11 cellular contexts compared by ENCODE assay signal in the genomic region with DNA sequence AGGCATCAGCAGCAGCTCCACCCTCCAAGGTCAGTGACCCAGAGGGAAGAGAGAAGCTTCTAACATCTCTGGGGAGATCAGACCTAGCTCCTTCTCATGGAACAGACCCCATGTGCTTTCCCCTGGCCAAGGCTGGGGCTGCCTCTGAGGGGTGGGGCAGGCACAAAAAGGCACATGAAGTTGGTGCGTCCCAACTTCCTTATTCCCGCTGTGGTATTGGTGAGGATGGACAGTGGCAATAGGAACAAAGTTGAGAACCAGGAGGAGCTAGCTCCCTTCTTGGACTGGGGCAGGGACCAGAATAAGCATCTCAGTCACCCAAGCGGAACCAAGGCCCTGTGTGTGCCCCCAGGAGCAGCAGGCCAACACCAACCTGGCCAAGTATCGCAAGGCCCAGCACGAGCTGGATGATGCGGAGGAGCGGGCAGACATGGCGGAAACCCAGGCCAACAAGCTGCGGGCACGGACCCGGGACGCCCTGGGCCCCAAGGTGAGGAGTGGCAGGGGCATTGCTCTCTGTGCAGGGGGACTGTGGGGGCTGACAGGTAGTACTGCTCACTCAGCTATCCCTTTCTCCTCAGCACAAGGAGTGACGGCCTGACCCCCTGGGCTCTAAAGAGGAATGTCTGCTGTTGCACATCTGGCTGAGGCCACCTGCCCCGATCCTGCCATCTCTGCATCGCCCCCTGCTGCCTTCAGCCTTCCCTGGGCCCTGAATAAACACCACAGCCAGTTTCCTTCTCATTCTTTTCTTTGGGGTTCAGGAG. TPM values are rescaled to one million over a fixed set of nuclear protein-coding genes. Genes with fewer than 3 reads are reported as not detected.
DNase-seq lines count a peak whose midpoint lies in the region; ATAC-seq, FAIRE-seq and TF ChIP-seq lines count a peak whose summit lies in the region.
"Had no signal": no experiment of that assay in that cellular context is flagged by ENCODE, and none has a peak within 500 bp of the region (broad histone marks: within the 10 kb centered on the region; RNA-seq: fewer than 3 reads in every experiment).

No MANE protein-coding gene starts in this region.

- H3K4me2 ChIP-seq in HCT116 (ENCODE audit: low read length) (no peak overlapping the region), K562 (ENCODE audit: insufficient read depth, low read length) (no peak overlapping the region)

- H3K36me3 ChIP-seq in BE2C (peaks cover 57% of the 10 kb centered on the region), HCT116 (ENCODE audit: control insufficient read depth in 1 of 2, insufficient read depth in 2 of 2, low read length in 2 of 2) (peaks cover 10 to 20% of the 10 kb centered on the region in 2 experiments; a peak in 3 of 4 replicates), K562 (ENCODE audit: control insufficient read depth, insufficient read depth, low read length) (peaks cover 90% of the 10 kb centered on the region; the same call in 2 of the 3 replicates)

- H3K9ac ChIP-seq in HCT116 (ENCODE audit: low read length) (no peak overlapping the region), K562 (ENCODE audit: insufficient read depth in 1 of 2, low read depth in 2 of 2, low read length in 2 of 2) (no peak overlapping the region)

- H3K9me1 ChIP-seq in K562 (ENCODE audit: control insufficient read depth, insufficient read depth, low read length) = no peaks in the 10 kb centered on the region

- no peaks in the 10 kb centered on the region for H3K9me2 ChIP-seq in HCT116 (ENCODE audit: insufficient read depth)

- H3K79me2 ChIP-seq in HCT116 (ENCODE audit: insufficient read depth, low read length) = no peaks in the 10 kb centered on the region
- H3K79me2 ChIP-seq in K562 (ENCODE audit: control insufficient read depth, insufficient read depth, low read length) = no peaks in the 10 kb centered on the region

- no peak overlapping the region for H3K4me3 ChIP-seq in BE2C (ENCODE audit: low read depth, low read length)
- H3K4me3 ChIP-seq in HCT116 (replicated peaks in 1 of 2; ENCODE audit: low read depth in 1 of 2, low read length in 2 of 2) = no peak overlapping the region
- no peak overlapping the region for H3K4me3 ChIP-seq in K562

- FAIRE-seq in K562 (lab: Jason Lieb, UNC) = no peak

- RAD21 ChIA-PET in HCT116 (lab: Charles Lee; ENCODE audit: low non-redundant PET in 1 of 2, low total read pairs in 2 of 2, uncharacterized antibody in 2 of 2, unreplicated experiment in 2 of 2) = interaction anchor here (1.0 to 1.6 kb wide), 3 partner anchors 128 kb away, joined by 3 to 8 read pairs (median 5); no protein-coding TSS in a partner anchor

- TF ChIP-seq EP300 in K562 (IDR thresholded peaks at IDR 0.05; ENCODE audit: low read length) = no peak

- intact Hi-C loops in HCT116 (cut with micrococcal nuclease) = no loop called here
- intact Hi-C loops in K562 (cut with micrococcal nuclease) = no loop called here

- H4K20me1 ChIP-seq in HCT116 (ENCODE audit: insufficient read depth) (no peaks in the 10 kb centered on the region), K562 (replicated peaks; ENCODE audit: control insufficient read depth, insufficient read depth, low read length) (no peaks in the 10 kb centered on the region)

- no peak for TF ChIP-seq POLR2A in HCT116 (IDR thresholded peaks at IDR 0.05; ENCODE audit: borderline replicate concordance, extremely low read depth, insufficient read depth, insufficient read length)
- TF ChIP-seq POLR2A in K562 (conservative IDR thresholded peaks at IDR 0.05) = no peak

- BruUV-seq in HCT116 (replicated peaks; lab: Mats Ljungman, UMichigan) (no TSS peak), K562 (replicated peaks; lab: Mats Ljungman, UMichigan) (no TSS peak)

- TF ChIP-seq RAD21 in HCT116 (IDR thresholded peaks at IDR 0.05; ENCODE audit: low read depth) (peak; percentile 39; the same call in 1 of the 2 replicates), K562 (CRISPR knock-in tag; conservative IDR thresholded peaks at IDR 0.05 in 1 of 2, IDR thresholded peaks at IDR 0.05 in 1 of 2) (peak in 1 of 2 experiments; percentile 33; a peak in 2 of 4 replicates)

- H3K4me1 ChIP-seq in BE2C (peaks cover 4% of the 10 kb centered on the region; the same call in 1 of the 2 replicates), HCT116 (ENCODE audit: control insufficient read depth in 1 of 2, insufficient read depth in 2 of 2, low read length in 2 of 2) (no peaks in the 10 kb centered on the region), K562 (replicated peaks in 1 of 2; ENCODE audit: control insufficient read depth in 2 of 2, insufficient read depth in 2 of 2, low read length in 2 of 2) (peaks cover 0 to 19% of the 10 kb centered on the region in 2 experiments; a peak in 2 of 5 replicates)

- 91% methylated on average over 15 of the region's 15 CpGs for WGBS in K562 (ENCODE audit: insufficient coverage, low coverage, missing lambda C conversion rate)

- DNase-seq in BE2C (no peak), HCT116 (ENCODE audit: low read depth, low spot score) (no peak), K562 (ENCODE audit: extremely low read depth in 1 of 4, low spot score in 3 of 4) (no peak), kidney tubule cell (ENCODE audit: low spot score) (peak; percentile 5), NCI-H1105 (lab: John Stamatoyannopoulos, UW) (no peak), activated T-cell treated with anti-CD3 and anti-CD28 coated beads for 4 hours (no peak), RKO (ENCODE audit: low spot score) (no peak)
- DNase-seq: activated gamma-delta T cell, DMS79, T-helper 2 cell had no signal

- CTCF ChIA-PET in HCT116 (lab: Charles Lee) (interaction anchor here (3.0 kb wide), 1 partner anchor 129 kb away, joined by 19 read pairs; the partner anchor contains the start of gene GGT7), K562 (lab: Yijun Ruan, JAX; ENCODE audit: low intra/inter-chr PET ratio) (interaction anchor here (0.9 kb wide), 1 partner anchor 129 kb away, joined by 4 read pairs; the partner anchor contains the start of gene GGT7)

- peak; percentile 58 for ATAC-seq in HCT116
- ATAC-seq in K562 = peak; percentile 40; the same call in 1 of the 3 replicates
- ATAC-seq in GM18873 (IDR thresholded peaks at IDR 0.05; ENCODE audit: low FRiP score, unreplicated experiment) = no peak

- no peaks in the 10 kb centered on the region for H3K9me3 ChIP-seq in BE2C
- H3K9me3 ChIP-seq in HCT116 (ENCODE audit: control insufficient read depth in 1 of 2, insufficient read depth in 1 of 2, low read depth in 1 of 2, low read length in 2 of 2) = no peaks in the 10 kb centered on the region
- H3K9me3 ChIP-seq in K562 (replicated peaks; ENCODE audit: control insufficient read depth, insufficient read depth, low read depth, low read length) = no peaks in the 10 kb centered on the region

- in situ Hi-C loops in K562 (cut with MboI) = no loop called here

- H2AFZ ChIP-seq in HCT116 (ENCODE audit: low read depth, low read length, poor library complexity, severe bottlenecking) = no peak overlapping the region
- H2AFZ ChIP-seq in K562 (ENCODE audit: low read depth, low read length) = no peak overlapping the region

- peak; percentile 48 for TF ChIP-seq CTCF in BE2C (IDR thresholded peaks at IDR 0.05; ENCODE audit: low read depth, low read length)
- peak in 2 of 3 experiments; percentile 45 to 48; a peak in 4 of 6 replicates for TF ChIP-seq CTCF in HCT116 (IDR thresholded peaks at IDR 0.05 in 2 of 3, conservative IDR thresholded peaks at IDR 0.05 in 1 of 3; ENCODE audit: borderline replicate concordance in 1 of 3, insufficient read depth in 1 of 3, low read depth in 2 of 3, low read length in 2 of 3)
- TF ChIP-seq CTCF in K562 (IDR thresholded peaks at IDR 0.05 in 2 of 3, conservative IDR thresholded peaks at IDR 0.05 in 1 of 3; ENCODE audit: insufficient read depth in 2 of 3, low read depth in 1 of 3, low read length in 3 of 3) = peak; percentile 28 to 60 (median 53); a peak in 5 of 6 replicates

- no peaks in the 10 kb centered on the region for H3K27me3 ChIP-seq in BE2C
- H3K27me3 ChIP-seq in HCT116 (ENCODE audit: insufficient read depth, low read length) = no peaks in the 10 kb centered on the region
- H3K27me3 ChIP-seq in K562 (ENCODE audit: control insufficient read depth in 2 of 2, insufficient read depth in 2 of 2, low read length in 2 of 2) = no peaks in the 10 kb centered on the region

- POLR2A ChIA-PET in HCT116 (lab: Charles Lee) (interaction anchor here (1.1 kb wide), 1 partner anchor 125 kb away, joined by 3 read pairs; the partner anchor contains the start of gene ACSS2), K562 (lab: Yijun Ruan, JAX) (interaction anchor here (0.6 to 2.2 kb wide), 7 partner anchors 8 to 134 kb away, joined by 3 to 17 read pairs (median 4); no protein-coding TSS in a partner anchor)

- H3K27ac ChIP-seq in HCT116 (ENCODE audit: low read depth, low read length) = no peak overlapping the region
- no peak overlapping the region for H3K27ac ChIP-seq in K562 (ENCODE audit: extremely low read depth, low read depth, low read length)

RNA-seq across cellular contexts. Expression of gene MYH7B, which starts 46.1 kb away (rescaled TPM):
- polyA plus RNA-seq in BE2C (2012; ENCODE audit: insufficient read depth, insufficient read length, low read depth) = 4.6 TPM
- total RNA-seq in HCT116 (2021; ENCODE audit: unreplicated experiment) = 0.74 TPM
- 0.47 and 0.90 TPM in 2 replicates for polyA plus RNA-seq in HCT116 (2012)
- 2.0 and 2.6 TPM in 2 replicates for total RNA-seq in K562 (2011; cell fraction: chromatin; rRNA removed; ENCODE audit: low replicate concordance)
- 1.2 TPM in 2 replicates for total RNA-seq in K562 (2011; cell fraction: nucleolus; rRNA removed)
- total RNA-seq in K562 (2011; cell fraction: nucleoplasm; rRNA removed) = 1.3 and 1.8 TPM in 2 replicates
- total RNA-seq in K562 (2014; rRNA removed) = 0.14 TPM in 1 of 2 replicates, not detected in the other
- total RNA-seq in K562 (2014; rRNA removed; fragmentation: Illumina TruSeq; extraction: Trizol) = not detected in 2 replicates
- total RNA-seq in K562 (2015; rRNA removed; fragmentation: Illumina TruSeq; extraction: Trizol) = 0.11 TPM in 1 of 2 replicates, not detected in the other
- total RNA-seq in K562 (2021) = 0.11 and 0.13 TPM in 2 replicates
- polyA plus RNA-seq in K562 (2011; rRNA removed) = 0.22 and 0.37 TPM in 2 replicates
- 0.22 and 0.32 TPM in 2 replicates for polyA plus RNA-seq in K562 (2011; cell fraction: cytosol; rRNA removed)
- polyA plus RNA-seq in K562 (2011; cell fraction: nucleus; rRNA removed) = 0.80 and 1.3 TPM in 2 replicates
- polyA plus RNA-seq in K562 (2012) = 0.27 and 0.65 TPM in 2 replicates
- 0.06 and 0.07 TPM in 2 replicates for polyA plus RNA-seq in K562 (2014; fragmentation: Illumina TruSeq; extraction: Trizol)
- polyA plus RNA-seq in K562 (2014; fragmentation: Nextera tagmentation; extraction: Ambion mirVana) = not detected
- 0.09 and 0.34 TPM in 2 replicates for polyA plus RNA-seq in K562 (2014; rRNA removed)
- polyA minus RNA-seq in K562 (2011; rRNA and poly(A)+ RNA removed) = not detected in 2 replicates
- not detected in 2 replicates for polyA minus RNA-seq in K562 (2011; cell fraction: cytosol; rRNA and poly(A)+ RNA removed)
- 0.56 and 0.67 TPM in 2 replicates for polyA minus RNA-seq in K562 (2011; cell fraction: nucleus; rRNA and poly(A)+ RNA removed)

RNA-seq across cellular contexts. Expression of gene GSS, which starts 46.2 kb away (rescaled TPM):
- 86.1 TPM for polyA plus RNA-seq in BE2C (2012; ENCODE audit: insufficient read depth, insufficient read length, low read depth)
- total RNA-seq in HCT116 (2021; ENCODE audit: unreplicated experiment) = 83.6 TPM
- polyA plus RNA-seq in HCT116 (2012) = 118 and 123 TPM in 2 replicates
- total RNA-seq in K562 (2011; cell fraction: chromatin; rRNA removed; ENCODE audit: low replicate concordance) = 117 and 229 TPM in 2 replicates
- 129 and 153 TPM in 2 replicates for total RNA-seq in K562 (2011; cell fraction: nucleolus; rRNA removed)
- total RNA-seq in K562 (2011; cell fraction: nucleoplasm; rRNA removed) = 124 and 131 TPM in 2 replicates
- 89.4 and 96.2 TPM in 2 replicates for total RNA-seq in K562 (2014; rRNA removed)
- 67.1 and 71.3 TPM in 2 replicates for total RNA-seq in K562 (2014; rRNA removed; fragmentation: Illumina TruSeq; extraction: Trizol)
- total RNA-seq in K562 (2015; rRNA removed; fragmentation: Illumina TruSeq; extraction: Trizol) = 70.3 and 75.8 TPM in 2 replicates
- 85.7 and 93.2 TPM in 2 replicates for total RNA-seq in K562 (2021)
- 165 and 169 TPM in 2 replicates for polyA plus RNA-seq in K562 (2011; rRNA removed)
- 144 and 148 TPM in 2 replicates for polyA plus RNA-seq in K562 (2011; cell fraction: cytosol; rRNA removed)
- polyA plus RNA-seq in K562 (2011; cell fraction: nucleus; rRNA removed) = 503 and 533 TPM in 2 replicates
- 78.3 and 89.2 TPM in 2 replicates for polyA plus RNA-seq in K562 (2012)
- polyA plus RNA-seq in K562 (2014; fragmentation: Illumina TruSeq; extraction: Trizol) = 102 and 107 TPM in 2 replicates
- 10 to 100 TPM; 18.4 to 40.4 TPM for polyA plus RNA-seq in K562 (2014; fragmentation: Nextera tagmentation; extraction: Ambion mirVana)
- polyA plus RNA-seq in K562 (2014; rRNA removed) = 114 and 130 TPM in 2 replicates
- 71.0 and 82.8 TPM in 2 replicates for polyA minus RNA-seq in K562 (2011; rRNA and poly(A)+ RNA removed)
- 36.4 and 44.4 TPM in 2 replicates for polyA minus RNA-seq in K562 (2011; cell fraction: cytosol; rRNA and poly(A)+ RNA removed)
- polyA minus RNA-seq in K562 (2011; cell fraction: nucleus; rRNA and poly(A)+ RNA removed) = 69.3 and 97.7 TPM in 2 replicates
